ENCODE assay signal across 28 cellular contexts in genomic region chr4:141871086-141871485, GRCh38.
DNase-seq lines count a peak whose midpoint lies in the region; ATAC-seq and TF ChIP-seq lines count a peak whose summit lies in the region.
"Had no signal": no experiment of that assay in that cellular context is flagged by ENCODE, and none has a peak within 500 bp of the region (broad histone marks: within the 10 kb centered on the region; RNA-seq: fewer than 3 reads in every experiment).

No MANE protein-coding gene starts in this region.

- no peak overlapping the region for H2BK15ac ChIP-seq in mesenchymal stem cell (ENCODE audit: low read depth, poor library complexity, severe bottlenecking)

- no peak overlapping the region for H2BK12ac ChIP-seq in mesenchymal stem cell (ENCODE audit: low read length in 2 of 2)

- no peaks in the 10 kb centered on the region for H3K4me1 ChIP-seq in adipocyte (ENCODE audit: control insufficient read depth, insufficient read depth, low read length)
- no peaks in the 10 kb centered on the region for H3K4me1 ChIP-seq in mesenchymal stem cell (ENCODE audit: control insufficient read depth, insufficient read depth, low read depth, low read length)
- H3K4me1 ChIP-seq: prostate gland, SJCRH30, vagina had no signal

- TF ChIP-seq CTCF in epithelial cell of esophagus (IDR thresholded peaks at IDR 0.05; ENCODE audit: insufficient read depth, low read depth, low read length, missing control alignments) = no peak

- H3K27ac ChIP-seq in mesenchymal stem cell (ENCODE audit: low read length, poor library complexity, severe bottlenecking) = no peak overlapping the region
- H3K27ac ChIP-seq: hepatocyte, prostate gland, SJCRH30, skin epidermis, vagina had no signal

- ATAC-seq in HG02798 (IDR thresholded peaks at IDR 0.05; ENCODE audit: poor library complexity, unreplicated experiment) = no peak
- no peak for ATAC-seq in activated CD4-positive, CD25-positive, alpha-beta regulatory T cell treated with anti-CD3 and anti-CD28 coated beads, Interleukin-2, amount 50 U/mL, for 24 hours
- ATAC-seq: activated T-helper 17 cell treated with anti-CD3 and anti-CD28 coated beads, Interleukin-2, amount 50 U/mL, for 72 hours; HCT116; naive thymus-derived CD4-positive, alpha-beta T cell; stimulated activated naive CD8-positive, alpha-beta T cell treated with anti-CD3 and anti-CD28 coated beads, Interleukin-15, amount 100 ng/mL, for 72 hours; T-cell had no signal

- H3K79me1 ChIP-seq in mesenchymal stem cell (replicated peaks; ENCODE audit: low read length, poor library complexity, severe bottlenecking) = no peaks in the 10 kb centered on the region

- H2AK5ac ChIP-seq in mesenchymal stem cell (ENCODE audit: low read length, severe bottlenecking) = no peak overlapping the region

- no peak overlapping the region for H2BK5ac ChIP-seq in mesenchymal stem cell (ENCODE audit: low read depth, low read length, poor library complexity, severe bottlenecking)

- H2BK120ac ChIP-seq in mesenchymal stem cell (ENCODE audit: low read depth, low read length) = no peak overlapping the region

- H3K14ac ChIP-seq in mesenchymal stem cell (ENCODE audit: low read length in 2 of 2) = no peak overlapping the region

- H4K91ac ChIP-seq in mesenchymal stem cell (ENCODE audit: low read length) = no peak overlapping the region

- no peak overlapping the region for H2AFZ ChIP-seq in mesenchymal stem cell (ENCODE audit: low read depth, low read length)
- H2AFZ ChIP-seq: hepatocyte had no signal

- no peak overlapping the region for H3K4ac ChIP-seq in mesenchymal stem cell (ENCODE audit: low read depth in 1 of 2, low read length in 2 of 2)

- peak; percentile 39 for DNase-seq in Jurkat, Clone E6-1 (ENCODE audit: low read depth, low spot score)
- DNase-seq in adipocyte (ENCODE audit: low read depth) (peak; percentile 14), epithelial cell of esophagus (ENCODE audit: low read depth) (peak; percentile 11), mesenchymal stem cell (peak; percentile 5), ACHN (no peak), activated T-cell treated with anti-CD3 and anti-CD28 coated beads for 4 hours (no peak)
- DNase-seq: activated CD4-positive, alpha-beta memory T cell treated with anti-CD3 and anti-CD28 coated beads, Interleukin-2, amount 10 ng/mL, durations not matched to agents 7 days and 5 days; activated CD8-positive, alpha-beta memory T cell treated with anti-CD3 and anti-CD28 coated beads, Interleukin-2, amount 50 U/mL, for 48 hours; aorta; CD4-positive, CD25-positive, alpha-beta regulatory T cell; foreskin melanocyte; Kasumi-1; naive thymus-derived CD4-positive, alpha-beta T cell; NCI-H1694 treated with DMSO at 0.1 percent for 48 hours; NCI-H2171 treated with DMSO at 0.1 percent for 48 hours; NCI-H526 treated with DMSO at 0.1 percent for 48 hours; nucleus accumbens; stimulated activated naive CD8-positive, alpha-beta T cell treated with anti-CD3 and anti-CD28 coated beads, Interleukin-15, amount 100 ng/mL, for 72 hours; T-cell had no signal

- no peak overlapping the region for H3K9ac ChIP-seq in adipocyte (ENCODE audit: low read length)
- H3K9ac ChIP-seq in mesenchymal stem cell (ENCODE audit: low read length) = no peak overlapping the region

- H3K9me3 ChIP-seq in adipocyte (ENCODE audit: control insufficient read depth, low read length) (peaks cover 26% of the 10 kb centered on the region), mesenchymal stem cell (ENCODE audit: control insufficient read depth, low read length) (peaks cover 7% of the 10 kb centered on the region)
- H3K9me3 ChIP-seq: prostate gland, SJCRH30, vagina had no signal

- no peak overlapping the region for H4K8ac ChIP-seq in mesenchymal stem cell (ENCODE audit: low read length)

- in situ Hi-C loops in ACHN (cut with HindIII; ENCODE audit: low pct_ligation_motif_present, low pct_unique_long_range_greater_than_20kb, low sequenced_read_pairs) = no loop called here

- no peak overlapping the region for H3K4me2 ChIP-seq in mesenchymal stem cell (ENCODE audit: low read length, poor library complexity, severe bottlenecking)
- H3K4me2 ChIP-seq: hepatocyte had no signal

- H3K27me3 ChIP-seq in adipocyte (replicated peaks; ENCODE audit: control insufficient read depth, insufficient read depth, low read length) (no peaks in the 10 kb centered on the region), mesenchymal stem cell (ENCODE audit: control insufficient read depth in 1 of 2, insufficient read depth in 1 of 2, low read length in 2 of 2) (no peaks in the 10 kb centered on the region)
- H3K27me3 ChIP-seq: hepatocyte, SJCRH30, vagina had no signal

- H3K36me3 ChIP-seq in adipocyte (ENCODE audit: control insufficient read depth, insufficient read depth, low read length, severe bottlenecking) (no peaks in the 10 kb centered on the region), mesenchymal stem cell (ENCODE audit: control insufficient read depth in 1 of 2, insufficient read depth in 2 of 2, low read depth in 1 of 2, low read length in 2 of 2) (no peaks in the 10 kb centered on the region)
- H3K36me3 ChIP-seq: prostate gland, SJCRH30, vagina had no signal

- WGBS in mesenchymal stem cell = no CpG with 5 or more reads among the region's 1 CpG

- H3K4me3 ChIP-seq in Jurkat, Clone E6-1 (ENCODE audit: low read length) = no peak overlapping the region
- no peak overlapping the region for H3K4me3 ChIP-seq in adipocyte (ENCODE audit: low read length)
- H3K4me3 ChIP-seq in epithelial cell of esophagus (ENCODE audit: low read length) = no peak overlapping the region
- no peak overlapping the region for H3K4me3 ChIP-seq in mesenchymal stem cell (ENCODE audit: insufficient read depth in 1 of 2, low read depth in 1 of 2, low read length in 2 of 2)
- H3K4me3 ChIP-seq: hepatocyte, prostate gland, SJCRH30, skin epidermis, vagina had no signal

- no peak overlapping the region for H3K23ac ChIP-seq in mesenchymal stem cell (ENCODE audit: low read length in 2 of 2)

- H3K18ac ChIP-seq in mesenchymal stem cell (ENCODE audit: low read depth in 1 of 2, low read length in 2 of 2) = no peak overlapping the region

Comparison
In these comparisons a context has a peak if more than half of its experiments do, and no peak if none do; other contexts are left out.
1. DNase-seq: peak in Jurkat, Clone E6-1 (single experiment), adipocyte (single experiment), epithelial cell of esophagus (single experiment) and mesenchymal stem cell (single experiment); none in ACHN (single experiment) and activated T-cell treated with anti-CD3 and anti-CD28 coated beads for 4 hours (single experiment).